In genomic region chr4:128810871-128811570, GRCh38 we compare ENCODE assay signal across 8 cellular contexts. TPM values are rescaled to one million over a fixed set of nuclear protein-coding genes. Genes with fewer than 3 reads are reported as not detected.
DNase-seq lines count a peak whose midpoint lies in the region; ATAC-seq, FAIRE-seq and TF ChIP-seq lines count a peak whose summit lies in the region.

No MANE protein-coding gene starts in this region.

- H3K27ac Mint-ChIP-seq in Caco-2 (ENCODE audit: unreplicated experiment) = peak overlapping the region; percentile 97
- H3K27ac Mint-ChIP-seq in endothelial cell (ENCODE audit: unreplicated experiment) = peak overlapping the region; percentile 84
- H3K27ac Mint-ChIP-seq in mesothelial cell of epicardium = peak overlapping the region; percentile 100

- DNase-seq in Caco-2 (peak; percentile 91 to 94), HTR-8/SVneo (ENCODE audit: insufficient read length, low spot score) (peak; percentile 69), NT2/D1 (ENCODE audit: low read depth, low spot score) (peak; percentile 94), endothelial cell (ENCODE audit: low spot score) (peak; percentile 79), mesothelial cell of epicardium (ENCODE audit: low spot score in 2 of 2, unreplicated experiment in 2 of 2) (peak; percentile 62 to 79)
- DNase-seq in activated CD8-positive, alpha-beta memory T cell treated with anti-CD3 and anti-CD28 coated beads, Interleukin-2, amount 50 U/mL, for 4 hours = peak; percentile 84
- DNase-seq in stimulated activated CD8-positive, alpha-beta memory T cell treated with anti-CD3 and anti-CD28 coated beads, Interleukin-15, amount 100 ng/mL, for 4 hours (ENCODE audit: low read depth in 2 of 2) = peak; percentile 68 to 76

- H3K9me3 ChIP-seq in Caco-2 (no peaks in the 10 kb centered on the region), NT2/D1 (ENCODE audit: insufficient read depth, low read length) (no peaks in the 10 kb centered on the region)

- H3K4me1 Mint-ChIP-seq in Caco-2 (ENCODE audit: low read depth, unreplicated experiment) = peaks cover 6% of the 10 kb centered on the region
- peaks cover 12% of the 10 kb centered on the region for H3K4me1 Mint-ChIP-seq in endothelial cell (ENCODE audit: unreplicated experiment)
- H3K4me1 Mint-ChIP-seq in mesothelial cell of epicardium = peaks cover 18% of the 10 kb centered on the region

- intact Hi-C loops in Caco-2 (cut with micrococcal nuclease; ENCODE audit: unreplicated experiment) = loop anchor here (1.0 to 2.0 kb wide), 2 partner anchors 14 to 285 kb away; no protein-coding TSS in a partner anchor

- H3K4me3 Mint-ChIP-seq in Caco-2 (ENCODE audit: unreplicated experiment) (peak overlapping the region; percentile 93), endothelial cell (ENCODE audit: unreplicated experiment) (peak overlapping the region; percentile 97), mesothelial cell of epicardium (peak overlapping the region; percentile 99)

- H3K36me3 ChIP-seq in Caco-2 (ENCODE audit: control insufficient read depth, insufficient read depth, low read length) = no peaks in the 10 kb centered on the region
- no peaks in the 10 kb centered on the region for H3K36me3 ChIP-seq in NT2/D1 (ENCODE audit: insufficient read depth, insufficient read length, low read length)

- BruUV-seq in Caco-2 (replicated peaks; lab: Mats Ljungman, UMichigan) = no TSS peak

- CTCF ChIA-PET in Caco-2 (lab: Charles Lee) = interaction anchor here (1.2 to 1.8 kb wide), 2 partner anchors 52 to 357 kb away, joined by 4 read pairs; no protein-coding TSS in a partner anchor

- FAIRE-seq in HTR-8/SVneo (lab: Jason Lieb, UNC) = peak; percentile 95

- POLR2A ChIA-PET in Caco-2 (lab: Charles Lee) = interaction anchor here (0.9 kb wide), 1 partner anchor 86 kb away, joined by 3 read pairs; no protein-coding TSS in a partner anchor

- no peaks in the 10 kb centered on the region for H3K9me3 Mint-ChIP-seq in Caco-2 (ENCODE audit: unreplicated experiment)
- no peaks in the 10 kb centered on the region for H3K9me3 Mint-ChIP-seq in endothelial cell (ENCODE audit: unreplicated experiment)
- H3K9me3 Mint-ChIP-seq in mesothelial cell of epicardium = no peaks in the 10 kb centered on the region

- H3K4me3 ChIP-seq in Caco-2 (ENCODE audit: low read depth, low read length) (peak overlapping the region; percentile 67), NT2/D1 (ENCODE audit: insufficient read length, low read depth) (peak overlapping the region; percentile 71)

- peak overlapping the region; percentile 85 for H3K9ac ChIP-seq in NT2/D1 (ENCODE audit: insufficient read length, low read depth)

- no peaks in the 10 kb centered on the region for H3K27me3 Mint-ChIP-seq in Caco-2 (ENCODE audit: insufficient read depth, unreplicated experiment)
- H3K27me3 Mint-ChIP-seq in endothelial cell (ENCODE audit: unreplicated experiment) = peaks cover 11% of the 10 kb centered on the region
- no peaks in the 10 kb centered on the region for H3K27me3 Mint-ChIP-seq in mesothelial cell of epicardium (ENCODE audit: low read depth)

- ATAC-seq in GM21381 (IDR thresholded peaks at IDR 0.05; ENCODE audit: unreplicated experiment) = peak; percentile 47

- H3K36me3 Mint-ChIP-seq in Caco-2 (ENCODE audit: insufficient read depth, unreplicated experiment) (peaks cover 20% of the 10 kb centered on the region), endothelial cell (ENCODE audit: low read depth, unreplicated experiment) (peaks cover 6% of the 10 kb centered on the region), mesothelial cell of epicardium (no peaks in the 10 kb centered on the region)

- peaks cover 17% of the 10 kb centered on the region for H3K4me1 ChIP-seq in Caco-2
- no peaks in the 10 kb centered on the region for H3K4me1 ChIP-seq in NT2/D1 (ENCODE audit: insufficient read depth, insufficient read length)

- no peak for TF ChIP-seq CTCF in Caco-2 (IDR thresholded peaks at IDR 0.05; ENCODE audit: insufficient read depth in 1 of 2, low read depth in 1 of 2, low read length in 1 of 2, severe bottlenecking in 1 of 2, unreplicated experiment in 1 of 2)
- TF ChIP-seq CTCF in endothelial cell (IDR thresholded peaks at IDR 0.05; ENCODE audit: unreplicated experiment) = no peak
- no peak for TF ChIP-seq CTCF in mesothelial cell of epicardium (IDR thresholded peaks at IDR 0.05; ENCODE audit: unreplicated experiment)

- no peaks in the 10 kb centered on the region for H3K27me3 ChIP-seq in Caco-2 (replicated peaks; ENCODE audit: control insufficient read depth, insufficient read depth, low read length)
- no peaks in the 10 kb centered on the region for H3K27me3 ChIP-seq in NT2/D1 (ENCODE audit: insufficient read depth, insufficient read length)

RNA-seq across cellular contexts. Expression of gene JADE1, which starts 1.5 kb away (rescaled TPM):
- 30.2 and 32.5 TPM in 2 replicates for total RNA-seq in Caco-2 (2022)
- 18.2 TPM for total RNA-seq in endothelial cell (ENCODE audit: unreplicated experiment)
- 18.6 to 21.0 TPM (median 19.8 TPM) in 3 replicates for total RNA-seq in mesothelial cell of epicardium

Comparison
In these comparisons a context has a peak if more than half of its experiments do, and no peak if none do; other contexts are left out.
1. Peak in every context shown above with its lines: DNase-seq, ATAC-seq and H3K4me3 ChIP-seq.